ENCODE assay signal across 31 cellular contexts in genomic region chr4:82947498-82947897, GRCh38.
"Had no signal": no experiment of that assay in that cellular context is flagged by ENCODE, and none has a peak within 500 bp of the region (broad histone marks: within the 10 kb centered on the region; RNA-seq: fewer than 3 reads in every experiment).

No MANE protein-coding gene starts in this region.

- H3K4me1 ChIP-seq: esophagus muscularis mucosa, foreskin keratinocyte, left lung, parathyroid adenoma, prostate gland, right atrium auricular region, thyroid gland, vagina had no signal

- H3K27me3 Mint-ChIP-seq: dendritic cell treated with granulocyte-macrophage colony-stimulating factor and Interleukin-4, amounts not matched to agents 40 ng/mL and 50 ng/mL, for 4 days; naive B cell; natural killer cell treated with Interleukin-12 subunit alpha and Interleukin-12 subunit beta and Interleukin-15 and Interleukin-18, amount 100 ng/mL, for 72 hours; stimulated activated naive CD8-positive, alpha-beta T cell treated with anti-CD3 and anti-CD28 coated beads, Interleukin-15, amount 100 ng/mL, for 72 hours had no signal

- H3K27ac Mint-ChIP-seq: dendritic cell treated with granulocyte-macrophage colony-stimulating factor and Interleukin-4, amounts not matched to agents 40 ng/mL and 50 ng/mL, for 4 days; mesothelial cell of epicardium; naive B cell; natural killer cell treated with Interleukin-12 subunit alpha and Interleukin-12 subunit beta and Interleukin-15 and Interleukin-18, amount 100 ng/mL, for 72 hours; stimulated activated naive CD8-positive, alpha-beta T cell treated with anti-CD3 and anti-CD28 coated beads, Interleukin-15, amount 100 ng/mL, for 72 hours had no signal

- FAIRE-seq: endothelial cell of umbilical vein had no signal

- H3K9ac ChIP-seq: parathyroid adenoma had no signal

- H3K27ac ChIP-seq: esophagus muscularis mucosa, foreskin keratinocyte, heart right ventricle, left lung, neutrophil, parathyroid adenoma, prostate gland, right atrium auricular region, thyroid gland, vagina had no signal

- H3K36me3 ChIP-seq: prostate gland, right atrium auricular region, thyroid gland had no signal

- DNase-seq: effector memory CD4-positive, alpha-beta T cell; foreskin keratinocyte; glutamatergic neuron; heart right ventricle; hippocampal formation; left cardiac atrium; left lung; mesenchymal stem cell; mucosa of descending colon; naive B cell; stimulated activated CD4-positive, alpha-beta T cell treated with anti-CD3 and anti-CD28 coated beads, Interleukin-12 subunit alpha, Interleukin-12 subunit beta, amount 100 ng/mL, for 4 hours; stimulated activated CD4-positive, alpha-beta T cell treated with anti-CD3 and anti-CD28 coated beads, Interleukin-1b, Interleukin-23, amount 100 ng/mL, for 48 hours; stimulated activated CD4-positive, alpha-beta T cell treated with anti-CD3 and anti-CD28 coated beads, Interleukin-4, amount 100 ng/mL, for 1 hour; stimulated activated CD8-positive, alpha-beta memory T cell treated with anti-CD3 and anti-CD28 coated beads, Interleukin-4, amount 100 ng/mL, for 48 hours; stimulated activated naive CD4-positive, alpha-beta T cell; stimulated activated naive CD8-positive, alpha-beta T cell treated with anti-CD3 and anti-CD28 coated beads, Interleukin-15, amount 100 ng/mL, for 72 hours; thyroid gland; trophoblast cell had no signal

- H3K4me1 Mint-ChIP-seq: mesothelial cell of epicardium; neural crest cell; stimulated activated naive CD8-positive, alpha-beta T cell treated with anti-CD3 and anti-CD28 coated beads, Interleukin-15, amount 100 ng/mL, for 72 hours had no signal

- H3K36me3 Mint-ChIP-seq: natural killer cell treated with Interleukin-12 subunit alpha and Interleukin-12 subunit beta and Interleukin-15 and Interleukin-18, amount 100 ng/mL, for 72 hours had no signal

- H3K79me2 ChIP-seq: parathyroid adenoma had no signal

- H3K27me3 ChIP-seq: esophagus muscularis mucosa, foreskin keratinocyte, heart right ventricle, left lung, neutrophil, right atrium auricular region, thyroid gland, vagina had no signal

- H3K4me2 ChIP-seq: smooth muscle cell had no signal

- H2AFZ ChIP-seq: parathyroid adenoma had no signal

- H3K4me3 Mint-ChIP-seq: dendritic cell treated with granulocyte-macrophage colony-stimulating factor and Interleukin-4, amounts not matched to agents 40 ng/mL and 50 ng/mL, for 4 days; mesothelial cell of epicardium; naive B cell; natural killer cell treated with Interleukin-12 subunit alpha and Interleukin-12 subunit beta and Interleukin-15 and Interleukin-18, amount 100 ng/mL, for 72 hours; neural crest cell; stimulated activated naive CD8-positive, alpha-beta T cell treated with anti-CD3 and anti-CD28 coated beads, Interleukin-15, amount 100 ng/mL, for 72 hours had no signal

- ATAC-seq: foreskin keratinocyte; heart right ventricle; left cardiac atrium; left lung; mucosa of descending colon; natural killer cell treated with Interleukin-12 subunit alpha and Interleukin-12 subunit beta and Interleukin-15 and Interleukin-18, amount 100 ng/mL, for 72 hours; sciatic nerve; stimulated activated naive CD8-positive, alpha-beta T cell treated with anti-CD3 and anti-CD28 coated beads, Interleukin-15, amount 100 ng/mL, for 72 hours had no signal

- H3K9me3 ChIP-seq: esophagus muscularis mucosa, heart right ventricle, left lung, mucosa of descending colon, neutrophil, prostate gland, right atrium auricular region, thyroid gland, vagina had no signal

- H3K4me3 ChIP-seq: esophagus muscularis mucosa, heart right ventricle, left lung, mucosa of descending colon, prostate gland, right atrium auricular region, smooth muscle cell, thyroid gland, vagina had no signal
